ENCODE assay signal across 8 cellular contexts in the genomic region with DNA sequence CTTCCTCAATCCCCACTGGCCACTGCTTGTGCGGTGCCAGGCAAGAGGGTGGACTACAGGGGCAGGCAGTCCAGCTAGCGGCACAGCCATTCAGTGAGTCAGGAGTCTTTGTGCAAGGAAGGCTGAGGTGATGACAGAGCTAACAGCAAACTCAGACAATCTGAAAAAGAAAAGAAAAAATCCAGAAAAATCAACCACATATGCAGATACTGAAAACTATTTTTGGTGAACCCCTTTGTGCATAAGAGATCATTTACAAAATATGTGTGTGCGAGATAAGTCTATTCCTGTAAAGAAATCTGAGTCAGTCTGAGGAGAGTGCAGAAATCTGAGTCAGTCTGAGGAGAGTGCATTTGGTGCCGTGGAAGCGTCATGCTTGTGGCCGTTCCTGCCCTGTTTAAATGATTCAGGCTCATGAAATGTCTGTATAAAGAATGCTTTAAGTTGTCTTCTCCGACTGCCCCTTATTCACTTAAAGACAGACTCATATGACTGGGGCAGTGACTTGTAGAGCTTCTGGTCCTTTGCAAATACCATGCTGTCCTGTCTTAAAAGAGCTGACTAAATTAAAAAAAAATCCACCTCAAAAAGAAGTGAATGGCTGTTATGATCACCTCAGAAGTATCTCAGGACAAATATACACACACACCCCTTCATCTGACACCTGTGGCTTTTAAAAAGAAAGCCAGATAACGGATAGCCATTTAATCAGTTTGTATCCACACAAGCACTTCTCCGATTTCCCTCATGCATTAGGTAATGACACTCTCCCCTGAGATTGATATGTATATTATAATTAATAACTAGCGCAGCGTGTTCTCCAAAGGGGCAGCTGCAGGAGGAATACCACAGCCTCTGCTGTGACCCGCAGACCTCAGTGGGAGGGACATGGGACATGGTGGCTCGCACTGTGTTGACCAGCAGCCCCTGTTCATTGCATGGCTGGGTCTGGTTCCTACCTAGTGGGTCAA. TPM values are rescaled to one million over a fixed set of nuclear protein-coding genes. Genes with fewer than 3 reads are reported as not detected.
DNase-seq lines count a peak whose midpoint lies in the region; ATAC-seq and TF ChIP-seq lines count a peak whose summit lies in the region.
"Had no signal": no experiment of that assay in that cellular context is flagged by ENCODE, and none has a peak within 500 bp of the region (broad histone marks: within the 10 kb centered on the region; RNA-seq: fewer than 3 reads in every experiment).

No MANE protein-coding gene starts in this region.

- H3K27me3 ChIP-seq in adrenal gland, result no peaks in the 10 kb centered on the region

- POLR2A ChIA-PET in activated CD8-positive, alpha-beta T cell treated with anti-CD3 and anti-CD28 coated beads, Interleukin-2, amount 10 ng/mL, durations not matched to agents 7 days and 5 days (lab: Charles Lee), result no interaction called here

- H3K27ac ChIP-seq in adrenal gland (peak overlapping the region; percentile 48 to 86 (median 64)), temporal lobe (ENCODE audit: low read depth, low read length) (peak overlapping the region; percentile 15)

- H3K9me3 ChIP-seq in adrenal gland (replicated peaks in 1 of 3), result no peaks in the 10 kb centered on the region

- ATAC-seq in activated CD8-positive, alpha-beta T cell treated with anti-CD3 and anti-CD28 coated beads, Interleukin-2, amount 10 ng/mL, durations not matched to agents 7 days and 5 days, result no peak

- H3K36me3 Mint-ChIP-seq in activated CD8-positive, alpha-beta T cell treated with anti-CD3 and anti-CD28 coated beads, Interleukin-2, amount 10 ng/mL, durations not matched to agents 7 days and 5 days (ENCODE audit: low read depth), result no peaks in the 10 kb centered on the region
- H3K36me3 Mint-ChIP-seq in activated T-helper 2 cell treated with anti-CD3 and anti-CD28 coated beads, Interferon-gamma antibody, Interleukin-2, Interleukin-4, amounts not matched to agents 10 μg/mL and 5 μg/mL and 100 μg/mL, durations not matched to agents 14 hours and 24 hours and 36 hours (ENCODE audit: low read depth), result no peaks in the 10 kb centered on the region
- H3K36me3 Mint-ChIP-seq: activated naive CD8-positive, alpha-beta T cell treated with anti-CD3 and anti-CD28 coated beads, Interleukin-2, amount 10 ng/mL, durations not matched to agents 7 days and 5 days had no signal

- no peaks in the 10 kb centered on the region for H3K36me3 ChIP-seq in adrenal gland (replicated peaks in 1 of 2)

- H3K27me3 Mint-ChIP-seq in activated CD8-positive, alpha-beta T cell treated with anti-CD3 and anti-CD28 coated beads, Interleukin-2, amount 10 ng/mL, durations not matched to agents 7 days and 5 days (ENCODE audit: low read depth), result peaks cover 6% of the 10 kb centered on the region
- peaks cover 10% of the 10 kb centered on the region for H3K27me3 Mint-ChIP-seq in activated T-helper 2 cell treated with anti-CD3 and anti-CD28 coated beads, Interferon-gamma antibody, Interleukin-2, Interleukin-4, amounts not matched to agents 10 μg/mL and 5 μg/mL and 100 μg/mL, durations not matched to agents 14 hours and 24 hours and 36 hours (ENCODE audit: low read depth)

- WGBS in adrenal gland, 4 donors, result 41 to 47% (median 46%) methylated on average over 13 of the region's 13 CpGs

- TF ChIP-seq CTCF in adrenal gland (IDR thresholded peaks at IDR 0.05), result no peak

- intact Hi-C loops in adrenal gland (cut with DNase I), result no loop called here
- intact Hi-C loops in activated T-helper 2 cell treated with anti-CD3 and anti-CD28 coated beads, Interferon-gamma antibody, Interleukin-2, Interleukin-4, amounts not matched to agents 10 μg/mL and 5 μg/mL and 100 μg/mL, durations not matched to agents 14 hours and 24 hours and 36 hours (cut with micrococcal nuclease), result no loop called here

- no peaks in the 10 kb centered on the region for H3K4me1 Mint-ChIP-seq in activated CD8-positive, alpha-beta T cell treated with anti-CD3 and anti-CD28 coated beads, Interleukin-2, amount 10 ng/mL, durations not matched to agents 7 days and 5 days (ENCODE audit: low read depth)
- H3K4me1 Mint-ChIP-seq in activated T-helper 2 cell treated with anti-CD3 and anti-CD28 coated beads, Interferon-gamma antibody, Interleukin-2, Interleukin-4, amounts not matched to agents 10 μg/mL and 5 μg/mL and 100 μg/mL, durations not matched to agents 14 hours and 24 hours and 36 hours (ENCODE audit: low read depth), result no peaks in the 10 kb centered on the region
- H3K4me1 Mint-ChIP-seq: activated naive CD8-positive, alpha-beta T cell treated with anti-CD3 and anti-CD28 coated beads, Interleukin-2, amount 10 ng/mL, durations not matched to agents 7 days and 5 days had no signal

- peak overlapping the region in 1 of 4 donors; percentile 19 for H3K4me3 ChIP-seq in adrenal gland

- H3K27ac Mint-ChIP-seq in activated CD8-positive, alpha-beta T cell treated with anti-CD3 and anti-CD28 coated beads, Interleukin-2, amount 10 ng/mL, durations not matched to agents 7 days and 5 days, result no peak overlapping the region
- H3K27ac Mint-ChIP-seq in activated T-helper 2 cell treated with anti-CD3 and anti-CD28 coated beads, Interferon-gamma antibody, Interleukin-2, Interleukin-4, amounts not matched to agents 10 μg/mL and 5 μg/mL and 100 μg/mL, durations not matched to agents 14 hours and 24 hours and 36 hours, result no peak overlapping the region
- H3K27ac Mint-ChIP-seq: activated naive CD8-positive, alpha-beta T cell treated with anti-CD3 and anti-CD28 coated beads, Interleukin-2, amount 10 ng/mL, durations not matched to agents 7 days and 5 days had no signal

- peak; percentile 97 for DNase-seq in LHCN-M2 (ENCODE audit: low read depth)
- peak in 6 of 7 donors; percentile 71 to 84 (median 76) for DNase-seq in adrenal gland
- peak; percentile 45 for DNase-seq in inferior parietal cortex (ENCODE audit: extremely low spot score)
- no peak for DNase-seq in activated CD8-positive, alpha-beta T cell treated with anti-CD3 and anti-CD28 coated beads, Interleukin-2, amount 10 ng/mL, durations not matched to agents 7 days and 5 days
- no peak for DNase-seq in activated T-helper 2 cell treated with anti-CD3 and anti-CD28 coated beads, Interferon-gamma antibody, Interleukin-2, Interleukin-4, amounts not matched to agents 10 μg/mL and 5 μg/mL and 100 μg/mL, durations not matched to agents 14 hours and 24 hours and 36 hours (ENCODE audit: low spot score)
- DNase-seq in GF-D8 (lab: John Stamatoyannopoulos, UW), result no peak
- DNase-seq: activated naive CD8-positive, alpha-beta T cell treated with anti-CD3 and anti-CD28 coated beads, Interleukin-2, amount 10 ng/mL, durations not matched to agents 7 days and 5 days had no signal

- TF ChIP-seq POLR2A in adrenal gland (IDR thresholded peaks at IDR 0.05), result peak in 1 of 2 donors; percentile 62

- H3K4me3 Mint-ChIP-seq in activated CD8-positive, alpha-beta T cell treated with anti-CD3 and anti-CD28 coated beads, Interleukin-2, amount 10 ng/mL, durations not matched to agents 7 days and 5 days, result no peak overlapping the region
- no peak overlapping the region for H3K4me3 Mint-ChIP-seq in activated T-helper 2 cell treated with anti-CD3 and anti-CD28 coated beads, Interferon-gamma antibody, Interleukin-2, Interleukin-4, amounts not matched to agents 10 μg/mL and 5 μg/mL and 100 μg/mL, durations not matched to agents 14 hours and 24 hours and 36 hours (ENCODE audit: low read depth)
- H3K4me3 Mint-ChIP-seq: activated naive CD8-positive, alpha-beta T cell treated with anti-CD3 and anti-CD28 coated beads, Interleukin-2, amount 10 ng/mL, durations not matched to agents 7 days and 5 days had no signal

- CTCF ChIA-PET in activated CD8-positive, alpha-beta T cell treated with anti-CD3 and anti-CD28 coated beads, Interleukin-2, amount 10 ng/mL, durations not matched to agents 7 days and 5 days (lab: Charles Lee), result no interaction called here

- H3K4me1 ChIP-seq in adrenal gland (replicated peaks in 1 of 2), result peaks cover 19 to 65% of the 10 kb centered on the region in 2 donors

- no peaks in the 10 kb centered on the region for H3K9me3 Mint-ChIP-seq in activated CD8-positive, alpha-beta T cell treated with anti-CD3 and anti-CD28 coated beads, Interleukin-2, amount 10 ng/mL, durations not matched to agents 7 days and 5 days (ENCODE audit: insufficient read depth)
- no peaks in the 10 kb centered on the region for H3K9me3 Mint-ChIP-seq in activated T-helper 2 cell treated with anti-CD3 and anti-CD28 coated beads, Interferon-gamma antibody, Interleukin-2, Interleukin-4, amounts not matched to agents 10 μg/mL and 5 μg/mL and 100 μg/mL, durations not matched to agents 14 hours and 24 hours and 36 hours
- H3K9me3 Mint-ChIP-seq: activated naive CD8-positive, alpha-beta T cell treated with anti-CD3 and anti-CD28 coated beads, Interleukin-2, amount 10 ng/mL, durations not matched to agents 7 days and 5 days had no signal

RNA-seq across cellular contexts. Expression of a gene that starts 47.3 kb away (rescaled TPM):
- total RNA-seq in LHCN-M2 (2014; rRNA removed), result 168 and 195 TPM in 2 replicates
- polyA plus RNA-seq in LHCN-M2 (2012), result 99.4 TPM
- 100 to 1,000 TPM in 1 of 8 donors, 10 to 100 TPM in 7; 41.1 to 108 (median 72.4) TPM for total RNA-seq in adrenal gland
- polyA plus RNA-seq in adrenal gland, result 100 to 1,000 TPM in 1 of 3 donors, 10 to 100 TPM in 2; 27.3 to 109 (median 58.9) TPM
- 381 TPM for total RNA-seq in temporal lobe
- total RNA-seq in activated CD8-positive, alpha-beta T cell treated with anti-CD3 and anti-CD28 coated beads, Interleukin-2, amount 10 ng/mL, durations not matched to agents 7 days and 5 days, result 1 to 10 TPM; 3.5 to 6.6 TPM
- 28.7 and 30.1 TPM in 2 replicates for total RNA-seq in activated T-helper 2 cell treated with anti-CD3 and anti-CD28 coated beads, Interferon-gamma antibody, Interleukin-2, Interleukin-4, amounts not matched to agents 10 μg/mL and 5 μg/mL and 100 μg/mL, durations not matched to agents 14 hours and 24 hours and 36 hours

Comparison
In these comparisons a context has a peak if more than half of its experiments do, and no peak if none do; other contexts are left out.
1. DNase-seq: peak in LHCN-M2 (single experiment), adrenal gland (6 of 7) and inferior parietal cortex (single experiment); none in activated CD8-positive, alpha-beta T cell treated with anti-CD3 and anti-CD28 coated beads, Interleukin-2, amount 10 ng/mL, durations not matched to agents 7 days and 5 days (single experiment), activated T-helper 2 cell treated with anti-CD3 and anti-CD28 coated beads, Interferon-gamma antibody, Interleukin-2, Interleukin-4, amounts not matched to agents 10 μg/mL and 5 μg/mL and 100 μg/mL, durations not matched to agents 14 hours and 24 hours and 36 hours (single experiment) and GF-D8 (single experiment).